1 cellular context compared by ENCODE assay signal in genomic region chrX:18173494-18174180, GRCh38.
A peak's percentile ranks its signal among the peaks of the same experiment; 100 is the strongest.
TF ChIP-seq lines count a peak whose summit lies in the region.

No MANE protein-coding gene starts in this region.

TF ChIP-seq in K562, 482 proteins besides CTCF, POLR2A, EP300 and RAD21 (continued from another document and continues in another):
- TF ChIP-seq VEZF1 (CRISPR knock-in tag; IDR thresholded peaks at IDR 0.05), result peak; percentile 76
- no peak for TF ChIP-seq ZNF589 (CRISPR knock-in tag; IDR thresholded peaks at IDR 0.05; ENCODE audit: low read depth)
- TF ChIP-seq HDAC8 (tag; IDR thresholded peaks at IDR 0.05), result no peak
- TF ChIP-seq XRCC3 (IDR thresholded peaks at IDR 0.05), result no peak
- no peak for TF ChIP-seq STAG1 (CRISPR knock-in tag; IDR thresholded peaks at IDR 0.05; ENCODE audit: borderline replicate concordance)
- TF ChIP-seq ZZZ3 (IDR thresholded peaks at IDR 0.05), result no peak
- TF ChIP-seq SAFB2 (IDR thresholded peaks at IDR 0.05; ENCODE audit: borderline replicate concordance, low read depth, low read length, severe bottlenecking), result no peak
- TF ChIP-seq, protein P1, sequence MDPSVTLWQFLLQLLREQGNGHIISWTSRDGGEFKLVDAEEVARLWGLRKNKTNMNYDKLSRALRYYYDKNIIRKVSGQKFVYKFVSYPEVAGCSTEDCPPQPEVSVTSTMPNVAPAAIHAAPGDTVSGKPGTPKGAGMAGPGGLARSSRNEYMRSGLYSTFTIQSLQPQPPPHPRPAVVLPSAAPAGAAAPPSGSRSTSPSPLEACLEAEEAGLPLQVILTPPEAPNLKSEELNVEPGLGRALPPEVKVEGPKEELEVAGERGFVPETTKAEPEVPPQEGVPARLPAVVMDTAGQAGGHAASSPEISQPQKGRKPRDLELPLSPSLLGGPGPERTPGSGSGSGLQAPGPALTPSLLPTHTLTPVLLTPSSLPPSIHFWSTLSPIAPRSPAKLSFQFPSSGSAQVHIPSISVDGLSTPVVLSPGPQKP (CRISPR knock-in tag; IDR thresholded peaks at IDR 0.05), result no peak
- TF ChIP-seq CAMTA2 (CRISPR knock-in tag; conservative IDR thresholded peaks at IDR 0.05), result no peak
- no peak for TF ChIP-seq ELF1 (tag; IDR thresholded peaks at IDR 0.05)
- TF ChIP-seq, protein P2, sequence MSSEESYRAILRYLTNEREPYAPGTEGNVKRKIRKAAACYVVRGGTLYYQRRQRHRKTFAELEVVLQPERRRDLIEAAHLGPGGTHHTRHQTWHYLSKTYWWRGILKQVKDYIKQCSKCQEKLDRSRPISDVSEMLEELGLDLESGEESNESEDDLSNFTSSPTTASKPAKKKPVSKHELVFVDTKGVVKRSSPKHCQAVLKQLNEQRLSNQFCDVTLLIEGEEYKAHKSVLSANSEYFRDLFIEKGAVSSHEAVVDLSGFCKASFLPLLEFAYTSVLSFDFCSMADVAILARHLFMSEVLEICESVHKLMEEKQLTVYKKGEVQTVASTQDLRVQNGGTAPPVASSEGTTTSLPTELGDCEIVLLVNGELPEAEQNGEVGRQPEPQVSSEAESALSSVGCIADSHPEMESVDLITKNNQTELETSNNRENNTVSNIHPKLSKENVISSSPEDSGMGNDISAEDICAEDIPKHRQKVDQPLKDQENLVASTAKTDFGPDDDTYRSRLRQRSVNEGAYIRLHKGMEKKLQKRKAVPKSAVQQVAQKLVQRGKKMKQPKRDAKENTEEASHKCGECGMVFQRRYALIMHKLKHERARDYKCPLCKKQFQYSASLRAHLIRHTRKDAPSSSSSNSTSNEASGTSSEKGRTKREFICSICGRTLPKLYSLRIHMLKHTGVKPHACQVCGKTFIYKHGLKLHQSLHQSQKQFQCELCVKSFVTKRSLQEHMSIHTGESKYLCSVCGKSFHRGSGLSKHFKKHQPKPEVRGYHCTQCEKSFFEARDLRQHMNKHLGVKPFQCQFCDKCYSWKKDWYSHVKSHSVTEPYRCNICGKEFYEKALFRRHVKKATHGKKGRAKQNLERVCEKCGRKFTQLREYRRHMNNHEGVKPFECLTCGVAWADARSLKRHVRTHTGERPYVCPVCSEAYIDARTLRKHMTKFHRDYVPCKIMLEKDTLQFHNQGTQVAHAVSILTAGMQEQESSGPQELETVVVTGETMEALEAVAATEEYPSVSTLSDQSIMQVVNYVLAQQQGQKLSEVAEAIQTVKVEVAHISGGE (CRISPR knock-in tag; IDR thresholded peaks at IDR 0.05), result no peak
- no peak for TF ChIP-seq ERF (CRISPR knock-in tag; IDR thresholded peaks at IDR 0.05)
- TF ChIP-seq FOXK2 (conservative IDR thresholded peaks at IDR 0.05 in 1 of 2, IDR thresholded peaks at IDR 0.05 in 1 of 2; ENCODE audit: low read depth in 2 of 2), result no peak
- TF ChIP-seq BACH1 (tag; IDR thresholded peaks at IDR 0.05), result peak; percentile 56; the same call in 1 of the 2 replicates
- TF ChIP-seq DNMT1 (IDR thresholded peaks at IDR 0.05), result no peak
- TF ChIP-seq ARID1B (IDR thresholded peaks at IDR 0.05), result peak; percentile 90
- TF ChIP-seq NFIX (CRISPR knock-in tag; IDR thresholded peaks at IDR 0.05; ENCODE audit: low read depth), result no peak
- TF ChIP-seq TAF9B (IDR thresholded peaks at IDR 0.05; ENCODE audit: partially characterized antibody), result no peak
- TF ChIP-seq NCOR1 (IDR thresholded peaks at IDR 0.05), result peak; percentile 44; the same call in 1 of the 2 replicates
- no peak for TF ChIP-seq ARHGAP35 (IDR thresholded peaks at IDR 0.05; ENCODE audit: partially characterized antibody)
- TF ChIP-seq, protein P3, sequence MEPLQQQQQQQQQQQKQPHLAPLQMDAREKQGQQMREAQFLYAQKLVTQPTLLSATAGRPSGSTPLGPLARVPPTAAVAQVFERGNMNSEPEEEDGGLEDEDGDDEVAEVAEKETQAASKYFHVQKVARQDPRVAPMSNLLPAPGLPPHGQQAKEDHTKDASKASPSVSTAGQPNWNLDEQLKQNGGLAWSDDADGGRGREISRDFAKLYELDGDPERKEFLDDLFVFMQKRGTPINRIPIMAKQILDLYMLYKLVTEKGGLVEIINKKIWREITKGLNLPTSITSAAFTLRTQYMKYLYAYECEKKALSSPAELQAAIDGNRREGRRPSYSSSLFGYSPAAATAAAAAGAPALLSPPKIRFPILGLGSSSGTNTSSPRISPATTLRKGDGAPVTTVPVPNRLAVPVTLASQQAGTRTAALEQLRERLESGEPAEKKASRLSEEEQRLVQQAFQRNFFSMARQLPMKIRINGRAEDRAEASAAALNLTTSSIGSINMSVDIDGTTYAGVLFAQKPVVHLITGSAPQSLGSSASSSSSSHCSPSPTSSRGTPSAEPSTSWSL (CRISPR knock-in tag; IDR thresholded peaks at IDR 0.05; ENCODE audit: borderline replicate concordance), result no peak
- TF ChIP-seq GTF2E2 (tag; IDR thresholded peaks at IDR 0.05), result no peak
- 0 out of 2 replicates have a peak, but pooled peaks have one; percentile 42 for TF ChIP-seq ARID3A (IDR thresholded peaks at IDR 0.05; ENCODE audit: borderline replicate concordance, low read depth, low read length)
- no peak for TF ChIP-seq MAZ (CRISPR knock-in tag; conservative IDR thresholded peaks at IDR 0.05 in 1 of 2, IDR thresholded peaks at IDR 0.05 in 1 of 2)
- TF ChIP-seq RNF219 (CRISPR knock-in tag; IDR thresholded peaks at IDR 0.05), result no peak
- no peak for TF ChIP-seq DLX4 (CRISPR knock-in tag; IDR thresholded peaks at IDR 0.05)
- TF ChIP-seq EGR1 (conservative IDR thresholded peaks at IDR 0.05), result no peak
- TF ChIP-seq ZNF449 (CRISPR knock-in tag; IDR thresholded peaks at IDR 0.05), result no peak
- peak; percentile 79 for TF ChIP-seq TEAD4 (IDR thresholded peaks at IDR 0.05; ENCODE audit: low read length)
- TF ChIP-seq TEAD4 (CRISPR knock-in tag; IDR thresholded peaks at IDR 0.05; ENCODE audit: borderline replicate concordance), result no peak
- TF ChIP-seq NFIC (IDR thresholded peaks at IDR 0.05), result peak; percentile 48; the same call in 1 of the 2 replicates
- TF ChIP-seq TRIM24 (IDR thresholded peaks at IDR 0.05), result peak in 1 of 2 experiments; percentile 33; a peak in 1 of 4 replicates
- no peak for TF ChIP-seq CHD4 (IDR thresholded peaks at IDR 0.05; ENCODE audit: insufficient read depth, insufficient replicate concordance, low read depth, low read length, poor library complexity, severe bottlenecking)
- no peak for TF ChIP-seq ZNF780A (CRISPR knock-in tag; IDR thresholded peaks at IDR 0.05)
- TF ChIP-seq GABPA (tag; conservative IDR thresholded peaks at IDR 0.05; ENCODE audit: low read depth), result no peak
- no peak for TF ChIP-seq CREBBP (IDR thresholded peaks at IDR 0.05; ENCODE audit: low read depth, low read length)
- no peak for TF ChIP-seq ZNF77 (CRISPR knock-in tag; IDR thresholded peaks at IDR 0.05)
- no peak for TF ChIP-seq CEBPG (CRISPR knock-in tag; IDR thresholded peaks at IDR 0.05)
- TF ChIP-seq CEBPG (tag; conservative IDR thresholded peaks at IDR 0.05 in 1 of 2, IDR thresholded peaks at IDR 0.05 in 1 of 2), result 0 out of 4 replicates have a peak, but pooled peaks of 1 of the 2 experiments have one; percentile 10
- TF ChIP-seq POLR3A (IDR thresholded peaks at IDR 0.05; ENCODE audit: borderline replicate concordance, extremely low read depth, insufficient read depth, insufficient read length), result no peak
- TF ChIP-seq RCOR1 (IDR thresholded peaks at IDR 0.05; ENCODE audit: borderline replicate concordance in 1 of 2, low read depth in 2 of 2, low read length in 2 of 2), result peak in 1 of 2 experiments; percentile 46; a peak in 1 of 4 replicates
- no peak for TF ChIP-seq SMAD3 (CRISPR knock-in tag; conservative IDR thresholded peaks at IDR 0.05)
- TF ChIP-seq MAFF (IDR thresholded peaks at IDR 0.05; ENCODE audit: low read length), result peak; percentile 89
- TF ChIP-seq, protein P4, sequence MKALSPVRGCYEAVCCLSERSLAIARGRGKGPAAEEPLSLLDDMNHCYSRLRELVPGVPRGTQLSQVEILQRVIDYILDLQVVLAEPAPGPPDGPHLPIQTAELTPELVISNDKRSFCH (CRISPR knock-in tag; IDR thresholded peaks at IDR 0.05), result no peak
- TF ChIP-seq, protein P4 (tag; IDR thresholded peaks at IDR 0.05), result no peak
- TF ChIP-seq ZNF830 (CRISPR knock-in tag; IDR thresholded peaks at IDR 0.05), result no peak
- TF ChIP-seq, protein P5, sequence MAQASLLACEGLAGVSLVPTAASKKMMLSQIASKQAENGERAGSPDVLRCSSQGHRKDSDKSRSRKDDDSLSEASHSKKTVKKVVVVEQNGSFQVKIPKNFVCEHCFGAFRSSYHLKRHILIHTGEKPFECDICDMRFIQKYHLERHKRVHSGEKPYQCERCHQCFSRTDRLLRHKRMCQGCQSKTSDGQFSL (CRISPR knock-in tag; IDR thresholded peaks at IDR 0.05), result no peak
- TF ChIP-seq, protein P5 (tag; IDR thresholded peaks at IDR 0.05), result no peak
- no peak for TF ChIP-seq HDAC6 (IDR thresholded peaks at IDR 0.05; ENCODE audit: low read depth, low read length)
- peak; percentile 57; the same call in 1 of the 2 replicates for TF ChIP-seq STAT5A (IDR thresholded peaks at IDR 0.05; ENCODE audit: borderline replicate concordance, low read length)
- TF ChIP-seq NR2C1 (IDR thresholded peaks at IDR 0.05), result no peak
- TF ChIP-seq NR2C1 (tag; IDR thresholded peaks at IDR 0.05), result no peak
- TF ChIP-seq ZNF395 (CRISPR knock-in tag; IDR thresholded peaks at IDR 0.05), result no peak
- TF ChIP-seq RFX1 (IDR thresholded peaks at IDR 0.05), result no peak
- TF ChIP-seq ARID2 (IDR thresholded peaks at IDR 0.05), result no peak
- TF ChIP-seq PHF20 (IDR thresholded peaks at IDR 0.05; ENCODE audit: partially characterized antibody), result no peak
- no peak for TF ChIP-seq ATF7 (IDR thresholded peaks at IDR 0.05)
- TF ChIP-seq GTF2A2 (tag; IDR thresholded peaks at IDR 0.05), result no peak
- TF ChIP-seq NBN (IDR thresholded peaks at IDR 0.05; ENCODE audit: low read depth), result no peak
- TF ChIP-seq ZNF174 (CRISPR knock-in tag; IDR thresholded peaks at IDR 0.05), result no peak
